ENCODE assay signal across 7 cellular contexts in the genomic region with DNA sequence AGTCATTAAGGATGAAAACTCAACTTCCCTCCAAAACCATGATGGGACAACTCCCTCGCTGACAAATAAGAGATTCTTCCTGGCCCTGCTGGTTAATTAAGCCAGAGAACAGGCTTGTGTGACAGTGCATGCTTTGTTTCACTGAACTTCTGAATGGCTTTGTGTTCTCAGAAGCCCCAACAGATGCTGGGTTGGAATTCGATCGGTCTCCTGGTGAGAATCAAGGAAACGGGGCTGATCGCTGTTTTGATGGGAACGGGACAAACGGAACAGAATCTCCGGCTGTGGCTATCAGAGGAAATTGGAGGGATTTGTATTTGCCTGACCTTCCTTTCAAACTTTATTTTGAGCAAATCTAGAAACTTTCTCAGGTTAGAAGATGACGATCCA. TPM values are rescaled to one million over a fixed set of nuclear protein-coding genes. Genes with fewer than 3 reads are reported as not detected.
DNase-seq lines count a peak whose midpoint lies in the region.

No MANE protein-coding gene starts in this region.

- DNase-seq in NCI-H1048 (lab: John Stamatoyannopoulos, UW) (peak; percentile 77), caudate nucleus (lab: John Stamatoyannopoulos, UW) (peak in 46 of 61 donors; percentile 17 to 83 (median 56)), medulla oblongata (ENCODE audit: extremely low spot score) (peak; percentile 89), mesenteric fat pad (ENCODE audit: low spot score) (no peak), T1000 (lab: John Stamatoyannopoulos, UW) (no peak), NCI-H2029 (lab: John Stamatoyannopoulos, UW) (no peak)

- H3K27ac ChIP-seq in caudate nucleus (ENCODE audit: low read depth, low read length) (peak overlapping the region; percentile 77), temporal lobe (ENCODE audit: low read depth, low read length) (peak overlapping the region; percentile 96)

RNA-seq across cellular contexts. Expression of gene FSCN1, which starts 43.8 kb away (rescaled TPM):
- total RNA-seq in temporal lobe (151 TPM), mesenteric fat pad (43.1 TPM)

Comparison
In these comparisons a context has a peak if more than half of its experiments do, and no peak if none do; other contexts are left out.
1. DNase-seq: peak in NCI-H1048 (single experiment), caudate nucleus (46 of 61) and medulla oblongata (single experiment); none in mesenteric fat pad (single experiment), T1000 (single experiment) and NCI-H2029 (single experiment).